ENCODE assay signal across 11 cellular contexts in genomic region chr3:16378415-16378814, GRCh38.
A peak's percentile ranks its signal among the peaks of the same experiment; 100 is the strongest.
DNase-seq lines count a peak whose midpoint lies in the region; ATAC-seq and TF ChIP-seq lines count a peak whose summit lies in the region.
"Had no signal": no experiment of that assay in that cellular context is flagged by ENCODE, and none has a peak within 500 bp of the region (broad histone marks: within the 10 kb centered on the region; RNA-seq: fewer than 3 reads in every experiment).

No MANE protein-coding gene starts in this region.

- DNase-seq in activated T-cell treated with anti-CD3 and anti-CD28 coated beads, Interleukin-2, amount 50 U/mL, for 4 hours = no peak
- DNase-seq in activated T-cell treated with anti-CD3 and anti-CD28 coated beads for 4 hours = no peak
- no peak for DNase-seq in activated T-helper 2 cell treated with anti-CD3 and anti-CD28 coated beads, Interferon-gamma antibody, Interleukin-2, Interleukin-4, amounts not matched to agents 10 μg/mL and 5 μg/mL and 100 μg/mL, durations not matched to agents 14 hours and 24 hours and 36 hours (ENCODE audit: low spot score)
- no peak for DNase-seq in spleen
- no peak for DNase-seq in EL
- no peak for DNase-seq in NCI-H1417 treated with DMSO at 0.1 percent for 48 hours (lab: John Stamatoyannopoulos, UW)
- DNase-seq in WERI-Rb-1 = no peak
- DNase-seq: activated gamma-delta T cell, GOT3, right lobe of liver had no signal

- TF ChIP-seq POLR2A in spleen (IDR thresholded peaks at IDR 0.05) = no peak

- peaks cover 87% of the 10 kb centered on the region for H3K4me1 Mint-ChIP-seq in activated T-cell treated with anti-CD3 and anti-CD28 coated beads, Interleukin-2, amount 50 U/mL, for 4 hours (ENCODE audit: low read depth)
- peaks cover 69% of the 10 kb centered on the region for H3K4me1 Mint-ChIP-seq in activated T-helper 2 cell treated with anti-CD3 and anti-CD28 coated beads, Interferon-gamma antibody, Interleukin-2, Interleukin-4, amounts not matched to agents 10 μg/mL and 5 μg/mL and 100 μg/mL, durations not matched to agents 14 hours and 24 hours and 36 hours (ENCODE audit: low read depth)

- peaks cover 24 to 87% (median 50%) of the 10 kb centered on the region in 6 donors for H3K4me1 ChIP-seq in spleen
- H3K4me1 ChIP-seq: right lobe of liver had no signal

- no peaks in the 10 kb centered on the region for H3K27me3 Mint-ChIP-seq in activated T-cell treated with anti-CD3 and anti-CD28 coated beads, Interleukin-2, amount 50 U/mL, for 4 hours (ENCODE audit: low read depth)
- no peaks in the 10 kb centered on the region for H3K27me3 Mint-ChIP-seq in activated T-helper 2 cell treated with anti-CD3 and anti-CD28 coated beads, Interferon-gamma antibody, Interleukin-2, Interleukin-4, amounts not matched to agents 10 μg/mL and 5 μg/mL and 100 μg/mL, durations not matched to agents 14 hours and 24 hours and 36 hours (ENCODE audit: low read depth)

- no peaks in the 10 kb centered on the region for H3K9me3 Mint-ChIP-seq in activated T-cell treated with anti-CD3 and anti-CD28 coated beads, Interleukin-2, amount 50 U/mL, for 4 hours
- H3K9me3 Mint-ChIP-seq in activated T-helper 2 cell treated with anti-CD3 and anti-CD28 coated beads, Interferon-gamma antibody, Interleukin-2, Interleukin-4, amounts not matched to agents 10 μg/mL and 5 μg/mL and 100 μg/mL, durations not matched to agents 14 hours and 24 hours and 36 hours = peaks cover 27% of the 10 kb centered on the region

- no peak for TF ChIP-seq CTCF in spleen (IDR thresholded peaks at IDR 0.05 in 8 of 11, conservative IDR thresholded peaks at IDR 0.05 in 3 of 11)
- no peak for TF ChIP-seq CTCF in WERI-Rb-1 (IDR thresholded peaks at IDR 0.05; ENCODE audit: low read depth, low read length)

- peak overlapping the region; percentile 80 for H3K27ac Mint-ChIP-seq in activated T-helper 2 cell treated with anti-CD3 and anti-CD28 coated beads, Interferon-gamma antibody, Interleukin-2, Interleukin-4, amounts not matched to agents 10 μg/mL and 5 μg/mL and 100 μg/mL, durations not matched to agents 14 hours and 24 hours and 36 hours

- H3K27ac ChIP-seq in spleen (peak overlapping the region in 6 of 8 donors; percentile 10 to 60 (median 40)), WERI-Rb-1 (no peak overlapping the region)
- H3K27ac ChIP-seq: right lobe of liver had no signal

- 45 to 68% (median 56%) methylated on average over 3 of the region's 3 CpGs for WGBS in spleen, 5 donors

- peak overlapping the region; percentile 11 for H3K4me3 Mint-ChIP-seq in activated T-cell treated with anti-CD3 and anti-CD28 coated beads, Interleukin-2, amount 50 U/mL, for 4 hours
- H3K4me3 Mint-ChIP-seq in activated T-helper 2 cell treated with anti-CD3 and anti-CD28 coated beads, Interferon-gamma antibody, Interleukin-2, Interleukin-4, amounts not matched to agents 10 μg/mL and 5 μg/mL and 100 μg/mL, durations not matched to agents 14 hours and 24 hours and 36 hours (ENCODE audit: low read depth) = no peak overlapping the region

- peaks cover 55% of the 10 kb centered on the region for H3K36me3 Mint-ChIP-seq in activated T-cell treated with anti-CD3 and anti-CD28 coated beads, Interleukin-2, amount 50 U/mL, for 4 hours (ENCODE audit: insufficient read depth)
- peaks cover 95% of the 10 kb centered on the region for H3K36me3 Mint-ChIP-seq in activated T-helper 2 cell treated with anti-CD3 and anti-CD28 coated beads, Interferon-gamma antibody, Interleukin-2, Interleukin-4, amounts not matched to agents 10 μg/mL and 5 μg/mL and 100 μg/mL, durations not matched to agents 14 hours and 24 hours and 36 hours (ENCODE audit: low read depth)

- H3K4me3 ChIP-seq in spleen (no peak overlapping the region), WERI-Rb-1 (ENCODE audit: low read depth, low read length) (no peak overlapping the region)
- H3K4me3 ChIP-seq: right lobe of liver had no signal

- peaks cover 0 to 28% (median 0%) of the 10 kb centered on the region in 6 donors for H3K36me3 ChIP-seq in spleen
- H3K36me3 ChIP-seq in WERI-Rb-1 = no peaks in the 10 kb centered on the region

- H3K9me3 ChIP-seq in spleen = peaks cover 0 to 14% (median 0%) of the 10 kb centered on the region in 8 donors
- H3K9me3 ChIP-seq in WERI-Rb-1 (ENCODE audit: severe bottlenecking) = no peaks in the 10 kb centered on the region
- H3K9me3 ChIP-seq: right lobe of liver had no signal

- no peaks in the 10 kb centered on the region for H3K27me3 ChIP-seq in spleen (replicated peaks in 1 of 7)
- H3K27me3 ChIP-seq in WERI-Rb-1 (ENCODE audit: insufficient read depth, low read depth, severe bottlenecking) = no peaks in the 10 kb centered on the region
- H3K27me3 ChIP-seq: right lobe of liver had no signal

- intact Hi-C loops in activated T-helper 2 cell treated with anti-CD3 and anti-CD28 coated beads, Interferon-gamma antibody, Interleukin-2, Interleukin-4, amounts not matched to agents 10 μg/mL and 5 μg/mL and 100 μg/mL, durations not matched to agents 14 hours and 24 hours and 36 hours (cut with micrococcal nuclease) = loop anchor here (2.0 to 5.0 kb wide), 3 partner anchors 76 to 132 kb away; no protein-coding TSS in a partner anchor
- intact Hi-C loops in spleen (cut with DNase I; ENCODE audit: low total_unique reads) = no loop called here

- peak in 1 of 2 donors; percentile 4 for ATAC-seq in activated T-cell treated with anti-CD3 and anti-CD28 coated beads, Interleukin-2, amount 50 U/mL, for 4 hours
- peak; percentile 5 for ATAC-seq in HG02938 (IDR thresholded peaks at IDR 0.05; ENCODE audit: unreplicated experiment)
- ATAC-seq: right lobe of liver had no signal
